10 cellular contexts compared by ENCODE assay signal in genomic region chr6:106513813-106514212, GRCh38.
DNase-seq lines count a peak whose midpoint lies in the region; ATAC-seq and TF ChIP-seq lines count a peak whose summit lies in the region.
"Had no signal": no experiment of that assay in that cellular context is flagged by ENCODE, and none has a peak within 500 bp of the region (broad histone marks: within the 10 kb centered on the region; RNA-seq: fewer than 3 reads in every experiment).

No MANE protein-coding gene starts in this region.

- DNase-seq in NK-92 treated with Interleukin-12 subunit alpha and Interleukin-12 subunit beta, amount 100 ng/mL, for 24 hours (lab: John Stamatoyannopoulos, UW) = peak; percentile 12
- DNase-seq in NK-92 (lab: John Stamatoyannopoulos, UW; ENCODE audit: unreplicated experiment) = no peak
- DNase-seq in OCI-M1 (lab: John Stamatoyannopoulos, UW) = peak; percentile 34
- no peak for DNase-seq in epithelial cell of proximal tubule (ENCODE audit: low read depth)
- no peak for DNase-seq in smooth muscle cell (lab: John Stamatoyannopoulos, UW; ENCODE audit: unreplicated experiment)
- DNase-seq in lower leg skin (ENCODE audit: low spot score in 2 of 2) = no peak
- DNase-seq: NCI-H510A treated with DMSO at 0.1 percent for 48 hours, ovary had no signal

- TF ChIP-seq POLR2A in lower leg skin (IDR thresholded peaks at IDR 0.05) = no peak

- H3K27me3 ChIP-seq in smooth muscle cell (ENCODE audit: low read depth) = peaks cover 67% of the 10 kb centered on the region
- H3K27me3 ChIP-seq: ovary had no signal

- H2AFZ ChIP-seq in smooth muscle cell (ENCODE audit: low read depth) = no peak overlapping the region

- H3K79me2 ChIP-seq in smooth muscle cell (ENCODE audit: low read depth) = no peaks in the 10 kb centered on the region

- no peak overlapping the region for H3K27ac ChIP-seq in smooth muscle cell (ENCODE audit: low read depth)
- H3K27ac ChIP-seq: ovary had no signal

- no peak for TF ChIP-seq CTCF in epithelial cell of proximal tubule (conservative IDR thresholded peaks at IDR 0.05; ENCODE audit: low read depth, low read length)
- no peak for TF ChIP-seq CTCF in smooth muscle cell (IDR thresholded peaks at IDR 0.05; ENCODE audit: borderline replicate concordance, insufficient read depth, poor library complexity, severe bottlenecking)
- TF ChIP-seq CTCF in lower leg skin (IDR thresholded peaks at IDR 0.05) = no peak

- 53% methylated on average over 2 of the region's 2 CpGs for WGBS in smooth muscle cell (ENCODE audit: low lambda C conversion rate)
- 20 to 26% methylated on average over 2 of the region's 2 CpGs for WGBS in lower leg skin, 2 donors

- H3F3A ChIP-seq in smooth muscle cell (ENCODE audit: low read depth) = peaks cover 3% of the 10 kb centered on the region

- H3K36me3 ChIP-seq in smooth muscle cell (ENCODE audit: low read depth) = no peaks in the 10 kb centered on the region
- H3K36me3 ChIP-seq: ovary had no signal

- peaks cover 22% of the 10 kb centered on the region for H3K4me1 ChIP-seq in smooth muscle cell (ENCODE audit: low read depth)

- intact Hi-C loops in lower leg skin (cut with DNase I; ENCODE audit: low total_unique reads) = no loop called here

- no peaks in the 10 kb centered on the region for H3K9me3 ChIP-seq in smooth muscle cell (replicated peaks; ENCODE audit: low read depth)
- H3K9me3 ChIP-seq: ovary had no signal

- no peak overlapping the region for H3K9ac ChIP-seq in smooth muscle cell (ENCODE audit: low read depth)

- ATAC-seq in HG03095 (IDR thresholded peaks at IDR 0.05; ENCODE audit: unreplicated experiment) (no peak), GM19467 (IDR thresholded peaks at IDR 0.05; ENCODE audit: unreplicated experiment) (no peak)

- H4K20me1 ChIP-seq in smooth muscle cell (ENCODE audit: low read depth) = no peaks in the 10 kb centered on the region

- H3K4me2 ChIP-seq in smooth muscle cell = peak overlapping the region; percentile 90

- H3K4me3 ChIP-seq in epithelial cell of proximal tubule (ENCODE audit: low read depth, low read length) (peak overlapping the region; percentile 84), smooth muscle cell (no peak overlapping the region), lower leg skin (ENCODE audit: low read depth, poor library complexity, severe bottlenecking) (no peak overlapping the region)

Comparison
In these comparisons a context has a peak if more than half of its experiments do, and no peak if none do; other contexts are left out.
1. DNase-seq: peak in NK-92 treated with Interleukin-12 subunit alpha and Interleukin-12 subunit beta, amount 100 ng/mL, for 24 hours (single experiment) and OCI-M1 (single experiment); none in NK-92 (single experiment), epithelial cell of proximal tubule (single experiment), smooth muscle cell (single experiment) and lower leg skin (0 of 2).